Comparison of ENCODE assay signal across 20 cellular contexts in genomic region chr14:95071649-95072256, GRCh38.
DNase-seq lines count a peak whose midpoint lies in the region; FAIRE-seq and TF ChIP-seq lines count a peak whose summit lies in the region.
"Had no signal": no experiment of that assay in that cellular context is flagged by ENCODE, and none has a peak within 500 bp of the region (broad histone marks: within the 10 kb centered on the region; RNA-seq: fewer than 3 reads in every experiment).

No MANE protein-coding gene starts in this region.

- H3K4me3 Mint-ChIP-seq in neural progenitor cell (peak overlapping the region; percentile 37), Calu3 (ENCODE audit: low read depth, unreplicated experiment) (no peak overlapping the region)
- H3K4me3 Mint-ChIP-seq: CD8-positive, alpha-beta T cell; GM23338 had no signal

- intact Hi-C loops in Calu3 (cut with micrococcal nuclease; ENCODE audit: unreplicated experiment) = no loop called here
- intact Hi-C loops in spleen (cut with DNase I; ENCODE audit: low total_unique reads) = no loop called here

- CTCF ChIA-PET in Calu3 (lab: Charles Lee) = no interaction called here

- H3K4me3 ChIP-seq in SJCRH30 = peak overlapping the region; percentile 30; the same call in 1 of the 2 replicates
- peak overlapping the region; percentile 26 for H3K4me3 ChIP-seq in neural progenitor cell
- no peak overlapping the region for H3K4me3 ChIP-seq in spleen
- H3K4me3 ChIP-seq: A549, BLaER1, GM23338, SK-N-MC had no signal

- H3K27ac ChIP-seq in SJCRH30 = no peak overlapping the region
- no peak overlapping the region for H3K27ac ChIP-seq in neural progenitor cell
- H3K27ac ChIP-seq in spleen = no peak overlapping the region
- H3K27ac ChIP-seq: A549, BLaER1, KMS-11, SK-N-MC had no signal

- TF ChIP-seq CTCF in D721Med (IDR thresholded peaks at IDR 0.05; ENCODE audit: insufficient read depth, missing control alignments) (no peak), neural progenitor cell (IDR thresholded peaks at IDR 0.05) (no peak), Calu3 (IDR thresholded peaks at IDR 0.05; ENCODE audit: unreplicated experiment) (no peak), spleen (IDR thresholded peaks at IDR 0.05 in 8 of 11, conservative IDR thresholded peaks at IDR 0.05 in 3 of 11) (no peak)

- H3K27me3 ChIP-seq in SJCRH30 (no peaks in the 10 kb centered on the region), neural progenitor cell (no peaks in the 10 kb centered on the region), spleen (replicated peaks in 1 of 7) (peaks cover 0 to 39% (median 0%) of the 10 kb centered on the region in 7 donors)
- H3K27me3 ChIP-seq: BLaER1 had no signal

- no peak for FAIRE-seq in D721Med (lab: Jason Lieb, UNC)
- FAIRE-seq: A549, G401.6, GM19239, RCC 7860 had no signal

- 75 to 84% (median 77%) methylated on average over 19 of the region's 19 CpGs for WGBS in spleen, 5 donors

- BruUV-seq in Calu3 (replicated peaks; lab: Mats Ljungman, UMichigan) = no TSS peak

- H4K20me1 ChIP-seq in neural progenitor cell (ENCODE audit: low read depth) = no peaks in the 10 kb centered on the region
- H4K20me1 ChIP-seq: BLaER1 had no signal

- peak overlapping the region; percentile 77 for H3K4me2 ChIP-seq in neural progenitor cell
- H3K4me2 ChIP-seq: A549, BLaER1, GM23338, KMS-11 had no signal

- H3K9me3 Mint-ChIP-seq in neural progenitor cell (no peaks in the 10 kb centered on the region), Calu3 (ENCODE audit: low read depth, unreplicated experiment) (no peaks in the 10 kb centered on the region)
- H3K9me3 Mint-ChIP-seq: CD8-positive, alpha-beta T cell; GM23338 had no signal

- peaks cover 10% of the 10 kb centered on the region for H3K27me3 Mint-ChIP-seq in neural progenitor cell (ENCODE audit: insufficient read depth, low read depth)
- peaks cover 73% of the 10 kb centered on the region for H3K27me3 Mint-ChIP-seq in Calu3 (ENCODE audit: unreplicated experiment)

- no peaks in the 10 kb centered on the region for H3K4me1 ChIP-seq in SJCRH30
- peaks cover 24% of the 10 kb centered on the region for H3K4me1 ChIP-seq in neural progenitor cell
- no peaks in the 10 kb centered on the region for H3K4me1 ChIP-seq in spleen
- H3K4me1 ChIP-seq: A549, BLaER1 had no signal

- H3K36me3 ChIP-seq in SJCRH30 = no peaks in the 10 kb centered on the region
- H3K36me3 ChIP-seq in neural progenitor cell = no peaks in the 10 kb centered on the region
- no peaks in the 10 kb centered on the region for H3K36me3 ChIP-seq in spleen
- H3K36me3 ChIP-seq: BLaER1 had no signal

- no peak overlapping the region for H3K9ac ChIP-seq in neural progenitor cell
- H3K9ac ChIP-seq: BLaER1, KMS-11 had no signal

- no peak overlapping the region for H2AFZ ChIP-seq in neural progenitor cell (replicated peaks)
- H2AFZ ChIP-seq: GM23338 had no signal

- peak overlapping the region; percentile 14 for H3K27ac Mint-ChIP-seq in neural progenitor cell
- no peak overlapping the region for H3K27ac Mint-ChIP-seq in Calu3 (ENCODE audit: unreplicated experiment)
- H3K27ac Mint-ChIP-seq: CD8-positive, alpha-beta T cell; GM23338 had no signal

- H3K9me3 ChIP-seq in SJCRH30 (replicated peaks) = no peaks in the 10 kb centered on the region
- no peaks in the 10 kb centered on the region for H3K9me3 ChIP-seq in neural progenitor cell (ENCODE audit: low read depth)
- H3K9me3 ChIP-seq in spleen = no peaks in the 10 kb centered on the region
- H3K9me3 ChIP-seq: A549 had no signal

- H3K79me2 ChIP-seq in neural progenitor cell (ENCODE audit: low read depth) = no peaks in the 10 kb centered on the region

- DNase-seq in D721Med (ENCODE audit: insufficient read length, low spot score) (peak; percentile 38), NCI-H1417 treated with DMSO at 0.1 percent for 48 hours (lab: John Stamatoyannopoulos, UW) (peak; percentile 4), SJCRH30 (peak in 1 of 2 experiments; percentile 57), neural progenitor cell (ENCODE audit: low spot score) (peak; percentile 65), Calu3 (no peak), NCI-H2171 (lab: John Stamatoyannopoulos, UW) (no peak), LoVo (ENCODE audit: low spot score) (no peak), spleen (no peak)
- DNase-seq: HCEC 1CT, NCI-H1694 treated with DMSO at 0.1 percent for 48 hours, NCI-H526 had no signal

- peaks cover 23% of the 10 kb centered on the region for H3K4me1 Mint-ChIP-seq in neural progenitor cell
- H3K4me1 Mint-ChIP-seq in Calu3 (ENCODE audit: low read depth, unreplicated experiment) = no peaks in the 10 kb centered on the region
- H3K4me1 Mint-ChIP-seq: GM23338 had no signal

- H3K36me3 Mint-ChIP-seq in neural progenitor cell (no peaks in the 10 kb centered on the region), Calu3 (ENCODE audit: insufficient read depth, unreplicated experiment) (no peaks in the 10 kb centered on the region)
- H3K36me3 Mint-ChIP-seq: CD8-positive, alpha-beta T cell had no signal

- H3F3A ChIP-seq in neural progenitor cell (ENCODE audit: low read depth) = peaks cover 14% of the 10 kb centered on the region

- TF ChIP-seq POLR2A in spleen (IDR thresholded peaks at IDR 0.05) = no peak

Comparison
In these comparisons a context has a peak if more than half of its experiments do, and no peak if none do; other contexts are left out.
1. DNase-seq: peak in D721Med (single experiment), NCI-H1417 treated with DMSO at 0.1 percent for 48 hours (single experiment) and neural progenitor cell (single experiment); none in Calu3 (single experiment), NCI-H2171 (single experiment), LoVo (single experiment) and spleen (single experiment).
2. H3K4me3 ChIP-seq: peak in SJCRH30 (single experiment) and neural progenitor cell (single experiment); none in spleen (0 of 8).